1 cellular context compared by ENCODE assay signal in genomic region chr5:11596657-11597071, GRCh38.
TF ChIP-seq lines count a peak whose summit lies in the region.

No MANE protein-coding gene starts in this region.

TF ChIP-seq in GM23338, 12 proteins besides CTCF, POLR2A, EP300 and RAD21 (continued from another document):
- TF ChIP-seq ZNF462 (CRISPR knock-in tag; IDR thresholded peaks at IDR 0.05), result no peak
- no peak for TF ChIP-seq EZH2 (IDR thresholded peaks at IDR 0.05; ENCODE audit: low read depth, unreplicated experiment)
